Comparison of ENCODE assay signal across 14 cellular contexts in genomic region chr2:203743441-203743932, GRCh38. TPM values are rescaled to one million over a fixed set of nuclear protein-coding genes. Genes with fewer than 3 reads are reported as not detected.
DNase-seq lines count a peak whose midpoint lies in the region; ATAC-seq and TF ChIP-seq lines count a peak whose summit lies in the region.
"Had no signal": no experiment of that assay in that cellular context is flagged by ENCODE, and none has a peak within 500 bp of the region (broad histone marks: within the 10 kb centered on the region; RNA-seq: fewer than 3 reads in every experiment).

No MANE protein-coding gene starts in this region.

- no peak for ATAC-seq in T-cell (replicated peaks in 1 of 4)
- ATAC-seq: HCT116 had no signal

- H3K27me3 Mint-ChIP-seq in activated T-cell treated with anti-CD3 and anti-CD28 coated beads, Interleukin-2, amount 50 U/mL, for 24 hours = no peaks in the 10 kb centered on the region
- H3K27me3 Mint-ChIP-seq in T-cell = no peaks in the 10 kb centered on the region

- DNase-seq in activated T-cell treated with anti-CD3 and anti-CD28 coated beads, Interleukin-2, amount 50 U/mL, for 24 hours = no peak
- no peak for DNase-seq in activated T-cell treated with anti-CD3 and anti-CD28 coated beads, Interleukin-2, amount 50 U/mL, for 48 hours
- no peak for DNase-seq in T-cell
- DNase-seq in epithelial cell of esophagus (ENCODE audit: low read depth) = peak; percentile 49
- no peak for DNase-seq in NCI-H2107 treated with DMSO at 0.1 percent for 48 hours (lab: John Stamatoyannopoulos, UW; ENCODE audit: unreplicated experiment)
- no peak for DNase-seq in NCI-H2171 (lab: John Stamatoyannopoulos, UW)
- no peak for DNase-seq in occipital lobe (lab: John Stamatoyannopoulos, UW)
- DNase-seq: colonic mucosa, heart right ventricle, right lobe of liver had no signal

- CTCF ChIA-PET in T-cell (lab: Charles Lee) = no interaction called here

- no peaks in the 10 kb centered on the region for H3K36me3 ChIP-seq in skeletal muscle tissue (ENCODE audit: control insufficient read depth in 3 of 3, insufficient read depth in 3 of 3, low read length in 3 of 3)
- H3K36me3 ChIP-seq: colonic mucosa, heart right ventricle, right lobe of liver had no signal

- no peak overlapping the region for H3K9ac ChIP-seq in skeletal muscle tissue (ENCODE audit: low read depth in 1 of 3, low read length in 3 of 3)

- H3K4me3 ChIP-seq in epithelial cell of esophagus (ENCODE audit: low read length) (no peak overlapping the region), skeletal muscle tissue (ENCODE audit: low read length in 3 of 3) (no peak overlapping the region)
- H3K4me3 ChIP-seq: colonic mucosa, heart right ventricle, right lobe of liver, SK-N-MC had no signal

- H3K36me3 Mint-ChIP-seq in activated T-cell treated with anti-CD3 and anti-CD28 coated beads, Interleukin-2, amount 50 U/mL, for 24 hours (ENCODE audit: low read depth) = peaks cover 78% of the 10 kb centered on the region
- H3K36me3 Mint-ChIP-seq in T-cell = peaks cover 29% of the 10 kb centered on the region

- POLR2A ChIA-PET in T-cell (lab: Charles Lee) = interaction anchor here (0.7 to 1.1 kb wide), 2 partner anchors 15 to 126 kb away, joined by 3 read pairs; no protein-coding TSS in a partner anchor

- peaks cover 87% of the 10 kb centered on the region for H3K4me1 Mint-ChIP-seq in activated T-cell treated with anti-CD3 and anti-CD28 coated beads, Interleukin-2, amount 50 U/mL, for 24 hours (ENCODE audit: low read depth)
- peaks cover 84 to 89% (median 87%) of the 10 kb centered on the region in 3 donors for H3K4me1 Mint-ChIP-seq in T-cell
- H3K4me1 Mint-ChIP-seq: B cell had no signal

- peak overlapping the region; percentile 87 for H3K27ac Mint-ChIP-seq in activated T-cell treated with anti-CD3 and anti-CD28 coated beads, Interleukin-2, amount 50 U/mL, for 24 hours
- peak overlapping the region; percentile 83 to 91 for H3K27ac Mint-ChIP-seq in T-cell
- H3K27ac Mint-ChIP-seq: B cell had no signal

- no peaks in the 10 kb centered on the region for H3K27me3 ChIP-seq in skeletal muscle tissue (ENCODE audit: control insufficient read depth in 3 of 3, insufficient read depth in 3 of 3, low read length in 3 of 3)
- H3K27me3 ChIP-seq: colonic mucosa, heart right ventricle, right lobe of liver had no signal

- H3K9me3 ChIP-seq in skeletal muscle tissue (ENCODE audit: control insufficient read depth in 3 of 3, low read length in 3 of 3) = no peaks in the 10 kb centered on the region
- H3K9me3 ChIP-seq: colonic mucosa, right lobe of liver had no signal

- no peak overlapping the region for H3K4me3 Mint-ChIP-seq in activated T-cell treated with anti-CD3 and anti-CD28 coated beads, Interleukin-2, amount 50 U/mL, for 24 hours
- peak overlapping the region in 2 of 3 donors; percentile 14 to 40 for H3K4me3 Mint-ChIP-seq in T-cell
- H3K4me3 Mint-ChIP-seq: B cell had no signal

- peaks cover 18% of the 10 kb centered on the region for H3K9me3 Mint-ChIP-seq in activated T-cell treated with anti-CD3 and anti-CD28 coated beads, Interleukin-2, amount 50 U/mL, for 24 hours
- H3K9me3 Mint-ChIP-seq in T-cell = peaks cover 3 to 6% (median 5%) of the 10 kb centered on the region in 3 donors

- H3K4me1 ChIP-seq in skeletal muscle tissue (ENCODE audit: control insufficient read depth in 3 of 3, insufficient read depth in 3 of 3, low read length in 3 of 3) = peaks cover 0 to 16% (median 11%) of the 10 kb centered on the region in 3 donors
- H3K4me1 ChIP-seq: colonic mucosa, right lobe of liver had no signal

- H3K27ac ChIP-seq in skeletal muscle tissue (ENCODE audit: low read depth, low read length) = peak overlapping the region; percentile 74
- H3K27ac ChIP-seq: colonic mucosa, right lobe of liver, SK-N-MC had no signal

- no peak for TF ChIP-seq CTCF in epithelial cell of esophagus (IDR thresholded peaks at IDR 0.05; ENCODE audit: insufficient read depth, low read depth, low read length, missing control alignments)

RNA-seq across cellular contexts. Expression of gene CD28, which starts 37.0 kb away (rescaled TPM):
- 100 to 1,000 TPM; 112 to 154 (median 151) TPM for total RNA-seq in T-cell
- 4.2 TPM for total RNA-seq in skeletal muscle tissue
- 0.78 TPM for total RNA-seq in occipital lobe

Comparison
In these comparisons a context has a peak if more than half of its experiments do, and no peak if none do; other contexts are left out.
1. RNA of gene CD28, which starts 37.0 kb away (total RNA-seq): 112 to 154 TPM in T-cell; 4.2 TPM in skeletal muscle tissue (single experiment) and 0.78 TPM in occipital lobe (single experiment); every median in the first group is over 10 times any median in the second.